In genomic region chr21:44615881-44616590, GRCh38 we compare ENCODE assay signal across 1 cellular context.
TF ChIP-seq lines count a peak whose summit lies in the region.

No MANE protein-coding gene starts in this region.

TF ChIP-seq in H1, 55 proteins besides CTCF, POLR2A, EP300 and RAD21:
- TF ChIP-seq SIX5 (IDR thresholded peaks at IDR 0.05; ENCODE audit: low read depth, low read length) (no peak), CTBP2 (IDR thresholded peaks at IDR 0.05; ENCODE audit: borderline replicate concordance, insufficient read depth, insufficient read length, low read length) (no peak), POLR2AphosphoS5 (IDR thresholded peaks at IDR 0.05; ENCODE audit: low read depth, low read length) (no peak), RBBP5 (IDR thresholded peaks at IDR 0.05; ENCODE audit: borderline replicate concordance, low read depth, low read length) (no peak), BACH1 (IDR thresholded peaks at IDR 0.05; ENCODE audit: low read length) (no peak), SUZ12 (IDR thresholded peaks at IDR 0.05; ENCODE audit: low read length) (no peak), KDM1A (IDR thresholded peaks at IDR 0.05; ENCODE audit: borderline replicate concordance, low read length) (no peak), CREB1 (IDR thresholded peaks at IDR 0.05) (no peak), KDM4A (IDR thresholded peaks at IDR 0.05; ENCODE audit: low read depth, low read length, severe bottlenecking) (no peak), USF2 (IDR thresholded peaks at IDR 0.05; ENCODE audit: low read length) (no peak), CBX5 (IDR thresholded peaks at IDR 0.05; ENCODE audit: low read depth, low read length) (no peak), TEAD4 (IDR thresholded peaks at IDR 0.05; ENCODE audit: low read depth, low read length) (no peak), RFX5 (IDR thresholded peaks at IDR 0.05; ENCODE audit: borderline replicate concordance, low read depth, low read length) (no peak), HDAC6 (IDR thresholded peaks at IDR 0.05; ENCODE audit: low read depth, low read length) (no peak), CHD1 (IDR thresholded peaks at IDR 0.05; ENCODE audit: low read depth, low read length) (no peak), CEBPB (IDR thresholded peaks at IDR 0.05; ENCODE audit: low read depth, low read length) (no peak), RXRA (IDR thresholded peaks at IDR 0.05; ENCODE audit: insufficient read depth, low read depth, low read length) (no peak)
TF ChIP-seq in H1: peak in this region for 0.
